ENCODE assay signal across 10 cellular contexts in genomic region chr12:795305-795704, GRCh38. TPM values are rescaled to one million over a fixed set of nuclear protein-coding genes. Genes with fewer than 3 reads are reported as not detected.
DNase-seq lines count a peak whose midpoint lies in the region; ATAC-seq and TF ChIP-seq lines count a peak whose summit lies in the region.
"Had no signal": no experiment of that assay in that cellular context is flagged by ENCODE, and none has a peak within 500 bp of the region (broad histone marks: within the 10 kb centered on the region; RNA-seq: fewer than 3 reads in every experiment).

No MANE protein-coding gene starts in this region.

- H3K27ac Mint-ChIP-seq in natural killer cell treated with Interleukin-12 subunit alpha and Interleukin-12 subunit beta and Interleukin-15 and Interleukin-18, amount 100 ng/mL, for 72 hours = peak overlapping the region; percentile 32 to 72

- peaks cover 0 to 41% (median 12%) of the 10 kb centered on the region in 11 experiments; a peak in 12 of 22 replicates for H3K36me3 ChIP-seq in BLaER1 treated with 17β-estradiol and CSF1 and Interleukin-3, amounts not matched to agents 10 nM and 100 nM

- peak overlapping the region in 5 of 11 experiments; percentile 5 to 48 (median 14); a peak in 3 of 22 replicates for H3K27ac ChIP-seq in BLaER1 treated with 17β-estradiol and CSF1 and Interleukin-3, amounts not matched to agents 10 nM and 100 nM
- no peak overlapping the region for H3K27ac ChIP-seq in right cardiac atrium (ENCODE audit: low read length)
- H3K27ac ChIP-seq: C4-2B had no signal

- peaks cover 20 to 100% (median 45%) of the 10 kb centered on the region in 10 experiments for H3K4me1 ChIP-seq in BLaER1 treated with 17β-estradiol and CSF1 and Interleukin-3, amounts not matched to agents 10 nM and 100 nM
- H3K4me1 ChIP-seq in right cardiac atrium (ENCODE audit: control insufficient read depth, insufficient read depth, low read length) = peaks cover 3% of the 10 kb centered on the region

- ATAC-seq in natural killer cell treated with Interleukin-12 subunit alpha and Interleukin-12 subunit beta and Interleukin-15 and Interleukin-18, amount 100 ng/mL, for 72 hours = peak in 1 of 2 donors; percentile 68
- ATAC-seq in Right ventricle myocardium inferior (no peak), right cardiac atrium (no peak)

- intact Hi-C loops in Right ventricle myocardium inferior (cut with DNase I) = no loop called here
- intact Hi-C loops in right cardiac atrium (cut with DNase I) = no loop called here

- peaks cover 42 to 60% of the 10 kb centered on the region in 2 donors for H3K4me1 Mint-ChIP-seq in natural killer cell treated with Interleukin-12 subunit alpha and Interleukin-12 subunit beta and Interleukin-15 and Interleukin-18, amount 100 ng/mL, for 72 hours (ENCODE audit: low read depth in 2 of 2)

- no peak for TF ChIP-seq CTCF in GM10248 (IDR thresholded peaks at IDR 0.05; ENCODE audit: control extremely low read depth, extremely low read depth, low read depth, missing control alignments)

- H3K4me2 ChIP-seq in BLaER1 treated with 17β-estradiol and CSF1 and Interleukin-3, amounts not matched to agents 10 nM and 100 nM = peak overlapping the region; percentile 10 to 93 (median 79)
- H3K4me2 ChIP-seq: smooth muscle cell had no signal

- peaks cover 48 to 100% (median 91%) of the 10 kb centered on the region in 11 experiments for H4K20me1 ChIP-seq in BLaER1 treated with 17β-estradiol and CSF1 and Interleukin-3, amounts not matched to agents 10 nM and 100 nM

- H3K4me3 ChIP-seq in BLaER1 treated with 17β-estradiol and CSF1 and Interleukin-3, amounts not matched to agents 10 nM and 100 nM = no peak overlapping the region
- no peak overlapping the region for H3K4me3 ChIP-seq in right cardiac atrium (ENCODE audit: low read length)
- H3K4me3 ChIP-seq: smooth muscle cell had no signal

- POLR2A ChIA-PET in GM10248 (lab: Yijun Ruan, JAX) = no interaction called here

- no peaks in the 10 kb centered on the region for H3K27me3 ChIP-seq in BLaER1 treated with 17β-estradiol and CSF1 and Interleukin-3, amounts not matched to agents 10 nM and 100 nM
- no peaks in the 10 kb centered on the region for H3K27me3 ChIP-seq in right cardiac atrium (ENCODE audit: control insufficient read depth, insufficient read depth)

- H3K9me3 Mint-ChIP-seq in natural killer cell treated with Interleukin-12 subunit alpha and Interleukin-12 subunit beta and Interleukin-15 and Interleukin-18, amount 100 ng/mL, for 72 hours = no peaks in the 10 kb centered on the region

- WGBS in right cardiac atrium = 64% methylated on average over 4 of the region's 4 CpGs

- peaks cover 0 to 7% (median 0%) of the 10 kb centered on the region in 11 experiments; a peak in 2 of 22 replicates for H3K9me3 ChIP-seq in BLaER1 treated with 17β-estradiol and CSF1 and Interleukin-3, amounts not matched to agents 10 nM and 100 nM (replicated peaks in 1 of 11)
- no peaks in the 10 kb centered on the region for H3K9me3 ChIP-seq in right cardiac atrium (ENCODE audit: control insufficient read depth, low read length)

- H3K27me3 Mint-ChIP-seq in natural killer cell treated with Interleukin-12 subunit alpha and Interleukin-12 subunit beta and Interleukin-15 and Interleukin-18, amount 100 ng/mL, for 72 hours = no peaks in the 10 kb centered on the region

- H3K36me3 Mint-ChIP-seq in natural killer cell treated with Interleukin-12 subunit alpha and Interleukin-12 subunit beta and Interleukin-15 and Interleukin-18, amount 100 ng/mL, for 72 hours = peaks cover 7% of the 10 kb centered on the region

- CTCF ChIA-PET in GM10248 (lab: Yijun Ruan, JAX) = interaction anchor here (1.2 to 3.3 kb wide), 4 partner anchors 15 to 219 kb away, joined by 4 to 13 read pairs (median 6); no protein-coding TSS in a partner anchor

- H3K4me3 Mint-ChIP-seq in natural killer cell treated with Interleukin-12 subunit alpha and Interleukin-12 subunit beta and Interleukin-15 and Interleukin-18, amount 100 ng/mL, for 72 hours = peak overlapping the region; percentile 61

- H3K9ac ChIP-seq in BLaER1 treated with 17β-estradiol and CSF1 and Interleukin-3, amounts not matched to agents 10 nM and 100 nM = no peak overlapping the region

- peak; percentile 65 for DNase-seq in OCI-M1 (lab: John Stamatoyannopoulos, UW)
- DNase-seq in activated T-cell treated with anti-CD3 and anti-CD28 coated beads, Interleukin-2, amount 50 U/mL, for 1 hour = peak; percentile 43
- no peak for DNase-seq in natural killer cell treated with Interleukin-12 subunit alpha and Interleukin-12 subunit beta and Interleukin-15 and Interleukin-18, amount 100 ng/mL, for 72 hours (ENCODE audit: low spot score)
- DNase-seq in Right ventricle myocardium inferior (ENCODE audit: missing footprints) = no peak
- DNase-seq in GM10248 (ENCODE audit: extremely low spot score) = no peak
- no peak for DNase-seq in NCI-H1048 (lab: John Stamatoyannopoulos, UW)
- no peak for DNase-seq in right cardiac atrium

RNA-seq across cellular contexts. Expression of gene WNK1, which starts 42.9 kb away (rescaled TPM):
- 100 to 1,000 TPM; 152 to 269 TPM for total RNA-seq in natural killer cell treated with Interleukin-12 subunit alpha and Interleukin-12 subunit beta and Interleukin-15 and Interleukin-18, amount 100 ng/mL, for 72 hours
- total RNA-seq in Right ventricle myocardium inferior (284 TPM), right cardiac atrium (100 to 1,000 TPM; 204 to 319 (median 282) TPM)
- 88.2 TPM for polyA plus RNA-seq in right cardiac atrium

Comparison
In these comparisons a context has a peak if more than half of its experiments do, and no peak if none do; other contexts are left out.
1. DNase-seq: peak in OCI-M1 (single experiment) and activated T-cell treated with anti-CD3 and anti-CD28 coated beads, Interleukin-2, amount 50 U/mL, for 1 hour (single experiment); none in natural killer cell treated with Interleukin-12 subunit alpha and Interleukin-12 subunit beta and Interleukin-15 and Interleukin-18, amount 100 ng/mL, for 72 hours (single experiment), Right ventricle myocardium inferior (single experiment), GM10248 (single experiment), NCI-H1048 (single experiment) and right cardiac atrium (0 of 3).